ENCODE assay signal across 20 cellular contexts in genomic region chr16:81896902-81897301, GRCh38.
DNase-seq lines count a peak whose midpoint lies in the region; ATAC-seq and TF ChIP-seq lines count a peak whose summit lies in the region.
"Had no signal": no experiment of that assay in that cellular context is flagged by ENCODE, and none has a peak within 500 bp of the region (broad histone marks: within the 10 kb centered on the region; RNA-seq: fewer than 3 reads in every experiment).

No MANE protein-coding gene starts in this region.

- H3K4me3 Mint-ChIP-seq in IgD-negative memory B cell (no peak overlapping the region), osteocyte (ENCODE audit: unreplicated experiment) (no peak overlapping the region)
- H3K4me3 Mint-ChIP-seq: CD14-positive monocyte had no signal

- H3K27ac Mint-ChIP-seq in IgD-negative memory B cell (peak overlapping the region in 2 of 3 donors; percentile 27 to 67), osteocyte (ENCODE audit: unreplicated experiment) (no peak overlapping the region)

- DNase-seq in brain pericyte (ENCODE audit: low read depth, low spot score) (peak; percentile 10), iris pigment epithelial cell (ENCODE audit: low read depth) (peak; percentile 21), stromal cell of bone marrow (ENCODE audit: low read depth) (peak; percentile 6), HCEC 1CT (no peak), osteocyte (ENCODE audit: extremely low spot score, unreplicated experiment) (no peak)
- DNase-seq: AML-193, DMS 273 treated with DMSO at 0.1 percent for 48 hours, DND-41, GM23248, NCI-H1417 treated with DMSO at 0.1 percent for 48 hours, NCI-H187 treated with DMSO at 0.1 percent for 48 hours, NCI-H226, NCI-H524, NCI-H82, PC-9, SIG-M5 had no signal

- TF ChIP-seq CTCF in osteocyte (IDR thresholded peaks at IDR 0.05): no peak

- no peak for ATAC-seq in GM18505 (IDR thresholded peaks at IDR 0.05; ENCODE audit: unreplicated experiment)
- ATAC-seq: SK-N-SH treated with all-trans-retinoic acid at 6 μM for 48 hours had no signal

- H3K36me3 Mint-ChIP-seq in IgD-negative memory B cell (peaks cover 5% of the 10 kb centered on the region), osteocyte (ENCODE audit: unreplicated experiment) (no peaks in the 10 kb centered on the region)

- no peak for TF ChIP-seq POLR2A in GM18505 (IDR thresholded peaks at IDR 0.05; ENCODE audit: borderline replicate concordance, extremely low read depth, insufficient read depth, insufficient read length)

- H3K27me3 Mint-ChIP-seq in IgD-negative memory B cell: no peaks in the 10 kb centered on the region
- H3K27me3 Mint-ChIP-seq in osteocyte (ENCODE audit: unreplicated experiment): peaks cover 1% of the 10 kb centered on the region

- H3K4me1 Mint-ChIP-seq in IgD-negative memory B cell: no peaks in the 10 kb centered on the region
- H3K4me1 Mint-ChIP-seq in osteocyte (ENCODE audit: unreplicated experiment): no peaks in the 10 kb centered on the region
- H3K4me1 Mint-ChIP-seq: CD14-positive monocyte had no signal

- H3K9me3 Mint-ChIP-seq in IgD-negative memory B cell: no peaks in the 10 kb centered on the region
- no peaks in the 10 kb centered on the region for H3K9me3 Mint-ChIP-seq in osteocyte (ENCODE audit: unreplicated experiment)

Comparison
In these comparisons a context has a peak if more than half of its experiments do, and no peak if none do; other contexts are left out.
1. DNase-seq: peak in brain pericyte (single experiment), iris pigment epithelial cell (single experiment) and stromal cell of bone marrow (single experiment); none in HCEC 1CT (single experiment) and osteocyte (single experiment).